Comparison of ENCODE assay signal across 8 cellular contexts in the genomic region with DNA sequence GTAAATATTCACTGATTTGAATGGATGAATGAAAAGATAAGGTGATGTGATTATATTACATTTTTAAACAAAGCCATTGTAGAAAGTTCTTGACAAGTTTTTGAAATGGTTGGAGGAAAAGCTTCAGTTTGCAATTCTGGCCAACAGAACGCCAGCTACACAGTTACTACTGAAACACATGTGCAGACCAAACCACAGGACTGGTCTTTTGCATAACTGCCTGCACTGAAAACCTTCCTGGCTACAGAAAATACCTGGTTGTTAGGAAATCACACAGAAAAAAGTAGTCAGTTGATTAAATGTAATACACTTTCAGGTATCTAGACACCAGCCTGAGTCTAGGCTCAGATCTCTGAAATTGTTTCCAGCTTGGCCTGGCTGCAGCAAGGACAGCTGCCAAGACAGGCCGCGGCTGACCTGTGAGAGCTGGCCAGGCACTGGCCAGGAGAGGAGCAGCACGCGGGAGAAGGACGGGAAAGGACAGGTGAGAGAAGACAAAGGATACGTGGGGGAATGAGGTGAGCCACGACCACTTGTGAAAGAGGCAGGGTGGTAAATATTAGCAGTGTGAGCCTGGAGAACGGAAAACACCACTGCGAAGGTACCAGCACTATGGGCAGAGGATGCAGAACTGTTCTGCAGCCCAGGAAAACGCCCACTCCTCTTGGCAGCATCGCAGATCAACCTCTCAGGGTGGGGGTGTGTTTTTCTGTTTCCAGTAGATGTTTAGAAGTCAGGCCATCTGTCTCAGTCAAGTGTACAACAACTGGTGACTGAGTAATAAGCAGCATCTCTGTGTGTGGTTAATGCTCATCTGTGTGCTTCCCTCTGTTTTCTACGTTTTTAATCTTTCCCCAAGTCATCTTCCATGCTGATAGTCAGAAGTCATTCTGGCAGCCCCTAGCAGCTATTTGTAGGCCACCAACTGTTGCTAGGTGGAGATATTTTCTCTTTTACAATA.
DNase-seq lines count a peak whose midpoint lies in the region; ATAC-seq and TF ChIP-seq lines count a peak whose summit lies in the region.

No MANE protein-coding gene starts in this region.

- no peak overlapping the region for H3K4me3 ChIP-seq in right atrium auricular region

- H3K36me3 ChIP-seq in right atrium auricular region, result no peaks in the 10 kb centered on the region

- TF ChIP-seq CTCF in right atrium auricular region (IDR thresholded peaks at IDR 0.05), result no peak

- DNase-seq in G401 (ENCODE audit: low spot score) (peak; percentile 70), NCI-H1694 treated with DMSO at 0.1 percent for 48 hours (lab: John Stamatoyannopoulos, UW) (peak; percentile 85), right atrium auricular region (ENCODE audit: low spot score) (peak; percentile 42), HCEC 1CT (no peak), pons (ENCODE audit: low spot score) (no peak), cerebellar nuclear complex (lab: John Stamatoyannopoulos, UW) (no peak)
- DNase-seq in stimulated activated CD4-positive, alpha-beta T cell treated with anti-CD3 and anti-CD28 coated beads, Interleukin-1b, Interleukin-23, amount 100 ng/mL, for 48 hours, result no peak

- peak; percentile 76 for ATAC-seq in GM21447 (IDR thresholded peaks at IDR 0.05; ENCODE audit: unreplicated experiment)

- no peaks in the 10 kb centered on the region for H3K9me3 ChIP-seq in right atrium auricular region

- in situ Hi-C loops in G401 (cut with HindIII; ENCODE audit: low sequenced_read_pairs), result no loop called here

- no peaks in the 10 kb centered on the region for H3K27me3 ChIP-seq in right atrium auricular region

- peaks cover 0 to 47% of the 10 kb centered on the region in 2 donors for H3K4me1 ChIP-seq in right atrium auricular region

- H3K27ac ChIP-seq in right atrium auricular region, result no peak overlapping the region

Comparison
In these comparisons a context has a peak if more than half of its experiments do, and no peak if none do; other contexts are left out.
1. DNase-seq: peak in G401 (single experiment), NCI-H1694 treated with DMSO at 0.1 percent for 48 hours (single experiment) and right atrium auricular region (single experiment); none in HCEC 1CT (single experiment), stimulated activated CD4-positive, alpha-beta T cell treated with anti-CD3 and anti-CD28 coated beads, Interleukin-1b, Interleukin-23, amount 100 ng/mL, for 48 hours (single experiment), pons (single experiment) and cerebellar nuclear complex (0 of 2).